17 cellular contexts compared by ENCODE assay signal in the genomic region with DNA sequence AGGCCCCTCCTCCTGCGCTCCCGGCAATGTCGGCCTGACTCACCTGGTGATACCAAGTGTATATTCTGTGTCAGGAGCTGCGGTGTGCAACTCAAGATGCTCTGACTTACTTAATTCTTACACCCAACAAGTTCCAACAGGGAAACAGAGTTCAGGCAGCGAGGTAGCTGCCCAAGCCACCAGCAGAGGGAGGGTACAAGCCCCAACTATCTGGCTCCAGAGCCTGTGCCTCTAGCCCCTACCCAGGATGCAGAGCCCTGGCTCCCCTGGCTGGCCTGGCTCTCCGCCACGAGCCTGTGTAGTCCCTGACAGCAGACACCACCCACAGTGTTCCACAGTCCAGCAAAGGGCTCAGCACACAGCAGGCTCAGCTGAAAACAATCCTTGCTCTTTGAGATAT. TPM values are rescaled to one million over a fixed set of nuclear protein-coding genes. Genes with fewer than 3 reads are reported as not detected.
DNase-seq lines count a peak whose midpoint lies in the region; ATAC-seq and TF ChIP-seq lines count a peak whose summit lies in the region.
"Had no signal": no experiment of that assay in that cellular context is flagged by ENCODE, and none has a peak within 500 bp of the region (broad histone marks: within the 10 kb centered on the region; RNA-seq: fewer than 3 reads in every experiment).

No MANE protein-coding gene starts in this region.

- no peak overlapping the region for H3K27ac ChIP-seq in endodermal cell (ENCODE audit: low read depth, low read length)
- H3K27ac ChIP-seq: lower lobe of right lung, uterus had no signal

- H3K4me1 ChIP-seq in endodermal cell (ENCODE audit: control insufficient read depth, insufficient read depth, low read length) = peaks cover 3% of the 10 kb centered on the region
- H3K4me1 ChIP-seq: lower lobe of right lung, uterus had no signal

- ATAC-seq in GM19397 (IDR thresholded peaks at IDR 0.05; ENCODE audit: unreplicated experiment) (no peak), GM19455 (IDR thresholded peaks at IDR 0.05; ENCODE audit: unreplicated experiment) (no peak)
- ATAC-seq: lower lobe of right lung had no signal

- H3K36me3 ChIP-seq in endodermal cell (ENCODE audit: control insufficient read depth, insufficient read depth, low read length) = no peaks in the 10 kb centered on the region
- H3K36me3 ChIP-seq: lower lobe of right lung, uterus had no signal

- H3K9me3 Mint-ChIP-seq in endodermal cell = no peaks in the 10 kb centered on the region

- H3K27me3 ChIP-seq in endodermal cell (ENCODE audit: control insufficient read depth, insufficient read depth, low read length, poor library complexity, severe bottlenecking) = no peaks in the 10 kb centered on the region
- H3K27me3 ChIP-seq: uterus had no signal

- no peak overlapping the region for H3K4me3 Mint-ChIP-seq in endodermal cell

- DNase-seq in NCI-H146 (lab: John Stamatoyannopoulos, UW) (peak; percentile 54), NCI-H146 treated with DMSO at 0.1 percent for 48 hours (lab: John Stamatoyannopoulos, UW; ENCODE audit: unreplicated experiment) (no peak), RPMI8226 (peak; percentile 39), endodermal cell (peak; percentile 65), retinal pigment epithelial cell (ENCODE audit: low read depth) (no peak), occipital lobe (lab: John Stamatoyannopoulos, UW) (no peak)
- DNase-seq: activated CD4-positive, alpha-beta T cell treated with anti-CD3 and anti-CD28 coated beads for 4 hours; activated T-cell treated with anti-CD3 and anti-CD28 coated beads, Interleukin-2, amount 50 U/mL, for 48 hours; hippocampal formation; lower lobe of right lung; NCI-H1694 treated with DMSO at 0.1 percent for 48 hours; stimulated activated CD4-positive, alpha-beta T cell treated with anti-CD3 and anti-CD28 coated beads, Interleukin-15, amount 100 ng/mL, for 24 hours; T-helper 1 cell; uterus had no signal

- TF ChIP-seq CTCF in endodermal cell (conservative IDR thresholded peaks at IDR 0.05) = peak; percentile 73
- peak; percentile 26 for TF ChIP-seq CTCF in retinal pigment epithelial cell (conservative IDR thresholded peaks at IDR 0.05; ENCODE audit: low read depth, low read length)

- H3K36me3 Mint-ChIP-seq in endodermal cell (ENCODE audit: low read depth) = no peaks in the 10 kb centered on the region

- peaks cover 17% of the 10 kb centered on the region for H3K4me1 Mint-ChIP-seq in endodermal cell

- whole genome bisulfite sequencing in endodermal cell (ENCODE audit: insufficient coverage in 1 of 2, insufficient read length in 1 of 2), 2 experiments = 88 to 93% methylated on average over 3 to 7 of the region's 7 CpGs

- H3K9me3 ChIP-seq in endodermal cell (ENCODE audit: control insufficient read depth, low read length) = no peaks in the 10 kb centered on the region
- H3K9me3 ChIP-seq: lower lobe of right lung, uterus had no signal

- no peak overlapping the region for H3K9ac ChIP-seq in endodermal cell (ENCODE audit: extremely low read depth, low read length, poor library complexity, severe bottlenecking)

- H3K27me3 Mint-ChIP-seq in endodermal cell (ENCODE audit: insufficient read depth) = no peaks in the 10 kb centered on the region

- H3K27ac Mint-ChIP-seq in endodermal cell = no peak overlapping the region

- H3K4me3 ChIP-seq in endodermal cell (ENCODE audit: low read length) (no peak overlapping the region), retinal pigment epithelial cell (ENCODE audit: low read length) (no peak overlapping the region)
- H3K4me3 ChIP-seq: lower lobe of right lung, uterus had no signal

RNA-seq across cellular contexts. Expression of a gene that starts 34.9 kb away (rescaled TPM):
- total RNA-seq in endodermal cell = under 1 TPM; 0.18 to 0.24 TPM
- polyA plus RNA-seq in endodermal cell (2013, experiment 1 of 2) = 0.28 TPM
- 0.41 TPM for polyA plus RNA-seq in endodermal cell (2013, experiment 2 of 2)
- total RNA-seq in occipital lobe = 0.47 TPM
- total RNA-seq: HT-29, lower lobe of right lung had no signal

RNA-seq across cellular contexts. Expression of a gene that starts 53.7 kb away (rescaled TPM):
- total RNA-seq in endodermal cell = 10 to 100 TPM; 39.6 to 50.7 TPM
- 44.8 TPM for polyA plus RNA-seq in endodermal cell (2013, experiment 1 of 2)
- 45.4 TPM for polyA plus RNA-seq in endodermal cell (2013, experiment 2 of 2)
- total RNA-seq in occipital lobe = 12.2 TPM

Comparison
In these comparisons a context has a peak if more than half of its experiments do, and no peak if none do; other contexts are left out.
1. DNase-seq: peak in NCI-H146 (single experiment), RPMI8226 (single experiment) and endodermal cell (single experiment); none in NCI-H146 treated with DMSO at 0.1 percent for 48 hours (single experiment), retinal pigment epithelial cell (single experiment) and occipital lobe (single experiment).